Comparison of ENCODE assay signal across 9 cellular contexts in the genomic region with DNA sequence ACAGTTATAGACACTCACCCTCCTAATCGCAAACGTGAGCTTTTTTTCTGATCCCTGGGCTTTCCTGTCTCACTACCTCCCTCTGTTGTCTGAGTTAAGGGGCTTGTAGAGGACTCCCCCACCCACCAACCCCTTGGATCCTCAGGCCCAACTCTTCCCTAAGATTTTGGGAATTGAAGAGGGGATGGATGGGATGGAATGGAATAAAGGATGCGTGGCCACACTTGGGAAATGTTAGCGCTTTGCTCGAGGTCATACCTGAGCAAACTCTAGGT. TPM values are rescaled to one million over a fixed set of nuclear protein-coding genes. Genes with fewer than 3 reads are reported as not detected.
DNase-seq lines count a peak whose midpoint lies in the region; ATAC-seq and TF ChIP-seq lines count a peak whose summit lies in the region.
"Had no signal": no experiment of that assay in that cellular context is flagged by ENCODE, and none has a peak within 500 bp of the region (broad histone marks: within the 10 kb centered on the region; RNA-seq: fewer than 3 reads in every experiment).

No MANE protein-coding gene starts in this region.

- H3K4me2 ChIP-seq in OCI-LY1 (ENCODE audit: low read length) = peak overlapping the region; percentile 75

- intact Hi-C loops in tibial artery (cut with DNase I; ENCODE audit: low total_unique reads) = no loop called here
- intact Hi-C loops in heart left ventricle (cut with DNase I) = no loop called here

- H3K27me3 Mint-ChIP-seq in activated T-cell treated with anti-CD3 and anti-CD28 coated beads, Interleukin-2, amount 50 U/mL, for 72 hours (ENCODE audit: low read depth) = no peaks in the 10 kb centered on the region
- peaks cover 4% of the 10 kb centered on the region for H3K27me3 Mint-ChIP-seq in glutamatergic neuron (ENCODE audit: unreplicated experiment)

- no peak for TF ChIP-seq POLR2A in heart left ventricle (IDR thresholded peaks at IDR 0.05)

- no peaks in the 10 kb centered on the region for H3K36me3 Mint-ChIP-seq in activated T-cell treated with anti-CD3 and anti-CD28 coated beads, Interleukin-2, amount 50 U/mL, for 72 hours (ENCODE audit: insufficient read depth in 2 of 2)
- no peaks in the 10 kb centered on the region for H3K36me3 Mint-ChIP-seq in glutamatergic neuron (ENCODE audit: unreplicated experiment)

- H3K9me3 ChIP-seq in OCI-LY1 (ENCODE audit: low read length) = no peaks in the 10 kb centered on the region
- no peaks in the 10 kb centered on the region for H3K9me3 ChIP-seq in tibial artery
- no peaks in the 10 kb centered on the region for H3K9me3 ChIP-seq in heart left ventricle

- H3K27ac ChIP-seq in OCI-LY1 (ENCODE audit: low read depth, low read length, poor library complexity, severe bottlenecking) (no peak overlapping the region), tibial artery (no peak overlapping the region), heart left ventricle (no peak overlapping the region)

- H2AFZ ChIP-seq in OCI-LY1 (ENCODE audit: low read length) = no peak overlapping the region

- ATAC-seq in activated T-cell treated with anti-CD3 and anti-CD28 coated beads, Interleukin-2, amount 50 U/mL, for 72 hours (replicated peaks in 1 of 2) = no peak
- ATAC-seq in HG02763 (IDR thresholded peaks at IDR 0.05; ENCODE audit: unreplicated experiment) (no peak), heart left ventricle (no peak)

- 0 out of 2 replicates have a peak, but pooled peaks cover 4% of the 10 kb centered on the region for H3K79me2 ChIP-seq in OCI-LY1 (ENCODE audit: insufficient read depth, low read length)

- no peaks in the 10 kb centered on the region for H4K20me1 ChIP-seq in OCI-LY1 (ENCODE audit: insufficient read depth, low read length)

- peak; percentile 30; the same call in 1 of the 2 replicates for TF ChIP-seq CTCF in OCI-LY1 (IDR thresholded peaks at IDR 0.05; ENCODE audit: low read length)
- TF ChIP-seq CTCF in glutamatergic neuron (IDR thresholded peaks at IDR 0.05; ENCODE audit: partially characterized antibody, unreplicated experiment) = no peak
- TF ChIP-seq CTCF in tibial artery (IDR thresholded peaks at IDR 0.05) = no peak
- TF ChIP-seq CTCF in heart left ventricle (IDR thresholded peaks at IDR 0.05) = no peak

- H3K36me3 ChIP-seq in OCI-LY1 (ENCODE audit: insufficient read depth, low read length) = no peaks in the 10 kb centered on the region
- no peaks in the 10 kb centered on the region for H3K36me3 ChIP-seq in tibial artery
- no peaks in the 10 kb centered on the region for H3K36me3 ChIP-seq in heart left ventricle

- no peak for DNase-seq in activated T-cell treated with anti-CD3 and anti-CD28 coated beads, Interleukin-2, amount 50 U/mL, for 72 hours
- no peak for DNase-seq in activated T-cell treated with anti-CD3 and anti-CD28 coated beads, Interleukin-2, amount 50 U/mL, for 1 hour
- DNase-seq in glutamatergic neuron (no peak), tibial artery (no peak), heart left ventricle (no peak)
- no peak for DNase-seq in activated CD4-positive, alpha-beta T cell treated with anti-CD3 and anti-CD28 coated beads, Interleukin-2, amount 50 U/mL, for 48 hours
- DNase-seq: DMS79 had no signal

- no peaks in the 10 kb centered on the region for H3K9me3 Mint-ChIP-seq in activated T-cell treated with anti-CD3 and anti-CD28 coated beads, Interleukin-2, amount 50 U/mL, for 72 hours
- peaks cover 4% of the 10 kb centered on the region for H3K9me3 Mint-ChIP-seq in glutamatergic neuron (ENCODE audit: unreplicated experiment)

- H3K4me1 ChIP-seq in OCI-LY1 (ENCODE audit: insufficient read depth, low read length, severe bottlenecking) = peaks cover 23% of the 10 kb centered on the region
- no peaks in the 10 kb centered on the region for H3K4me1 ChIP-seq in tibial artery
- H3K4me1 ChIP-seq in heart left ventricle = peaks cover 0 to 3% (median 0%) of the 10 kb centered on the region in 12 donors

- peak overlapping the region; percentile 78 for H3K9ac ChIP-seq in OCI-LY1 (ENCODE audit: low read length)

- H3K27ac Mint-ChIP-seq in activated T-cell treated with anti-CD3 and anti-CD28 coated beads, Interleukin-2, amount 50 U/mL, for 72 hours = no peak overlapping the region
- H3K27ac Mint-ChIP-seq in glutamatergic neuron (ENCODE audit: unreplicated experiment) = peak overlapping the region; percentile 62

- H3K4me1 Mint-ChIP-seq in activated T-cell treated with anti-CD3 and anti-CD28 coated beads, Interleukin-2, amount 50 U/mL, for 72 hours (ENCODE audit: low read depth) = peaks cover 7% of the 10 kb centered on the region
- H3K4me1 Mint-ChIP-seq in glutamatergic neuron (ENCODE audit: low read depth, unreplicated experiment) = no peaks in the 10 kb centered on the region

- no peaks in the 10 kb centered on the region for H3F3A ChIP-seq in OCI-LY1 (ENCODE audit: insufficient read depth, low read length)

- H3K4me3 ChIP-seq in OCI-LY1 (ENCODE audit: low read depth, low read length, poor library complexity, severe bottlenecking) (peak overlapping the region; percentile 84), tibial artery (peak overlapping the region; percentile 58 to 65), heart left ventricle (peak overlapping the region in 6 of 12 donors; percentile 52 to 65 (median 58))

- H3K4me3 Mint-ChIP-seq in activated T-cell treated with anti-CD3 and anti-CD28 coated beads, Interleukin-2, amount 50 U/mL, for 72 hours = peak overlapping the region; percentile 93 to 94
- peak overlapping the region; percentile 90 for H3K4me3 Mint-ChIP-seq in glutamatergic neuron (ENCODE audit: unreplicated experiment)

- H3K27me3 ChIP-seq in OCI-LY1 (ENCODE audit: insufficient read depth, low read length) (no peaks in the 10 kb centered on the region), tibial artery (no peaks in the 10 kb centered on the region), heart left ventricle (peaks cover 0 to 30% (median 4%) of the 10 kb centered on the region in 9 donors)

- no peaks in the 10 kb centered on the region for H3K9me2 ChIP-seq in OCI-LY1 (ENCODE audit: low read depth, low read length)

- 19 to 31% (median 26%) methylated on average over 5 of the region's 5 CpGs for WGBS in heart left ventricle, 4 donors

RNA-seq across cellular contexts. Expression of gene CNKSR2, which starts 1.5 kb away (rescaled TPM):
- 1 to 10 TPM; 4.4 to 7.6 TPM for total RNA-seq in activated T-cell treated with anti-CD3 and anti-CD28 coated beads, Interleukin-2, amount 50 U/mL, for 72 hours
- 18.5 TPM for total RNA-seq in glutamatergic neuron (ENCODE audit: unreplicated experiment)
- total RNA-seq in heart left ventricle = 1 to 10 TPM in 3 of 9 donors, under 1 TPM in 5, not detected in 1; 0.30 to 3.0 (median 0.62) TPM
- polyA plus RNA-seq in heart left ventricle = under 1 TPM; 0.07 to 0.27 TPM
